12 cellular contexts compared by ENCODE assay signal in the genomic region with DNA sequence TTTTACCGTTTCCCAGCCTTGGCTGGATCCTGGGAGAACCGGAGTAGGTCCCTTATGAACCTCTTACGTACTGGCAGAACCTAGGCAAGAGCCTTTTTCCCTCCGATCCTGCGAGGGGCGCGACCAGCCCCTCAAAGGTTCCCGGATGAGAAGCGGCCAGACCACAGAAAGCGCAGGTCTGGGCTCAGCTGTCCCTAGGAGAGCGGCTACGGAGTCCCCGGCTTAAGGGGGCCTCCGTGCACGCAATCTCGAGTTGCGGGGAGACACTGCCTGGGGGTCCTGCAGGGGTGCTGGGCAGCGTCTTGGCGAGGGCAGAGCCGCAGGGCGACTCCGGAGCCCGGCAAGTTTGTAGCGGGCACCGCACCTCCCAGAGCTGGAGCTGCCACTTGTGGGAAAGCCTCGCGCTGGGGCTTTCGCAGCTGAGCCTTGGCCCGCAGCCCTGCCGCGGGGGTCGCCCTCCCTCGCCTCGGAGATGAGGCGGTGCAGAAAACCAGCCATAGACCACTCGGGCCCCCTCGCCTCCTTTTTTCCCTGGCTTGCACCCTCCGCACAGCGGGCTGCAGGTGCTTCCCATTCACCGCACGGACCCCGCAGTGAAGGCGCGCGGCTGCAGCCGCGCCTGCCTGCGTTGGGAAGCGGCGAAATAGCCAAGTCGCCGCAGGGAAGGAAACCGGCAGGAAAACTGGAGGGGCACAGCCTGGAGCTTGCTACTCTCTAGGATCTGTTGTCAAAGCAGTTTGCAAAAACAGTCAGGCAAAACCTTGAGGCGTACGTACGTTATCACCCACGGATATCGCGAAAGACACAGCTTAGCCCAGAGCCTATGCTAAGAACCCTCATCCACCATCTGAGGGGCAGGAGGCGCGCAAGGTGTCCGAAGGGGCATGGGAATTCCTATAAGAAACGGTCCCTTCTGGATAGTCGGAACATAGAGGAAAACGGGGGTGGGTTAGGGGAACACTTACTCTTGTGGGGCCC. TPM values are rescaled to one million over a fixed set of nuclear protein-coding genes. Genes with fewer than 3 reads are reported as not detected.
DNase-seq lines count a peak whose midpoint lies in the region; ATAC-seq, FAIRE-seq and TF ChIP-seq lines count a peak whose summit lies in the region.
"Had no signal": no experiment of that assay in that cellular context is flagged by ENCODE, and none has a peak within 500 bp of the region (broad histone marks: within the 10 kb centered on the region; RNA-seq: fewer than 3 reads in every experiment).

No MANE protein-coding gene starts in this region.

- TF ChIP-seq EP300 in A549 (IDR thresholded peaks at IDR 0.05), result no peak
- no peak for TF ChIP-seq EP300 in esophagus muscularis mucosa (IDR thresholded peaks at IDR 0.05)

- no peak overlapping the region for H3K27ac Mint-ChIP-seq in neural crest cell (ENCODE audit: unreplicated experiment)

- H3K9me3 ChIP-seq in A549 (no peaks in the 10 kb centered on the region; the same call in 2 of the 3 replicates), esophagus muscularis mucosa (no peaks in the 10 kb centered on the region), body of pancreas (no peaks in the 10 kb centered on the region)
- H3K9me3 ChIP-seq: adrenal gland had no signal

- CTCF ChIA-PET in A549 (lab: Yijun Ruan, JAX), result interaction anchor here (1.3 kb wide), 1 partner anchor 93 kb away, joined by 3 read pairs; no protein-coding TSS in a partner anchor

- WGBS in A549 (ENCODE audit: missing lambda C conversion rate), result 9% methylated on average over 38 of the region's 65 CpGs
- 0% methylated on average over 23 of the region's 65 CpGs for WGBS in esophagus muscularis mucosa
- WGBS in body of pancreas, 2 donors, result 1 to 4% methylated on average over 31 to 65 of the region's 65 CpGs

- intact Hi-C loops in esophagus muscularis mucosa (cut with DNase I) (no loop called here), body of pancreas (cut with DNase I) (no loop called here)

- TF ChIP-seq CTCF in A549 (IDR thresholded peaks at IDR 0.05) (no peak), esophagus muscularis mucosa (IDR thresholded peaks at IDR 0.05) (no peak), neural crest cell (conservative IDR thresholded peaks at IDR 0.05) (no peak), body of pancreas (IDR thresholded peaks at IDR 0.05) (no peak)

- no peak overlapping the region for H3K27ac ChIP-seq in A549
- no peak overlapping the region for H3K27ac ChIP-seq in esophagus muscularis mucosa (replicated peaks in 1 of 4)
- H3K27ac ChIP-seq in body of pancreas, result no peak overlapping the region
- H3K27ac ChIP-seq: adrenal gland, GM23248 had no signal

- H3K9me3 Mint-ChIP-seq in neural crest cell, result no peaks in the 10 kb centered on the region

- peak; percentile 24 to 51; a peak in 3 of 6 replicates for ATAC-seq in A549
- ATAC-seq in body of pancreas, result no peak

- peaks cover 28% of the 10 kb centered on the region for H3K4me1 Mint-ChIP-seq in neural crest cell

- peaks cover 87% of the 10 kb centered on the region for H3K27me3 Mint-ChIP-seq in neural crest cell (ENCODE audit: low read depth)

- H3K4me3 Mint-ChIP-seq in neural crest cell, result peak overlapping the region; percentile 92

- peaks cover 0 to 57% (median 4%) of the 10 kb centered on the region in 4 donors for H3K27me3 ChIP-seq in esophagus muscularis mucosa
- H3K27me3 ChIP-seq in body of pancreas, result peaks cover 0 to 4% of the 10 kb centered on the region in 2 donors

- peak overlapping the region; percentile 63 for H3K4me2 ChIP-seq in A549

- TF ChIP-seq RAD21 in A549 (conservative IDR thresholded peaks at IDR 0.05 in 1 of 2, IDR thresholded peaks at IDR 0.05 in 1 of 2), result no peak

- H3K4me1 ChIP-seq in A549 (peaks cover 7% of the 10 kb centered on the region; the same call in 1 of the 3 replicates), esophagus muscularis mucosa (peaks cover 6 to 28% (median 26%) of the 10 kb centered on the region in 4 donors), body of pancreas (peaks cover 6% of the 10 kb centered on the region)
- H3K4me1 ChIP-seq: adrenal gland had no signal

- FAIRE-seq in A549 (lab: Jason Lieb, UNC), result no peak

- TF ChIP-seq POLR2A in A549 (IDR thresholded peaks at IDR 0.05; ENCODE audit: low read length), result no peak
- TF ChIP-seq POLR2A in esophagus muscularis mucosa (IDR thresholded peaks at IDR 0.05; ENCODE audit: low read depth), result no peak
- TF ChIP-seq POLR2A in body of pancreas (IDR thresholded peaks at IDR 0.05), result no peak

- H3K36me3 Mint-ChIP-seq in neural crest cell (ENCODE audit: low read depth), result no peaks in the 10 kb centered on the region

- DNase-seq in A549 (ENCODE audit: low read depth in 1 of 2, low spot score in 1 of 2), result no peak
- peak; percentile 48 for DNase-seq in NCI-H1105 treated with DMSO at 0.1 percent for 48 hours (lab: John Stamatoyannopoulos, UW)
- no peak for DNase-seq in esophagus muscularis mucosa (ENCODE audit: extremely low spot score)
- peak; percentile 46 for DNase-seq in neural crest cell (ENCODE audit: low read depth, low spot score)
- DNase-seq in HUDEP-2 (lab: John Stamatoyannopoulos, UW; ENCODE audit: unreplicated experiment in 76 of 76), result no peak
- no peak for DNase-seq in foreskin melanocyte
- DNase-seq in body of pancreas, result no peak
- DNase-seq in OCI-M1 (lab: John Stamatoyannopoulos, UW), result no peak
- DNase-seq: activated CD4-positive, alpha-beta T cell treated with anti-CD3 and anti-CD28 coated beads for 1 hour; adrenal gland; GM23248 had no signal

- H3K36me3 ChIP-seq in esophagus muscularis mucosa, result no peaks in the 10 kb centered on the region
- H3K36me3 ChIP-seq in body of pancreas (replicated peaks in 1 of 2; ENCODE audit: insufficient read depth in 1 of 2, low read depth in 2 of 2), result no peaks in the 10 kb centered on the region
- H3K36me3 ChIP-seq: adrenal gland had no signal

- POLR2A ChIA-PET in A549 (lab: Yijun Ruan, JAX), result no interaction called here

- H3K4me3 ChIP-seq in A549, result peak overlapping the region; percentile 24; the same call in 2 of the 3 replicates
- peak overlapping the region; percentile 43 to 47 (median 44) for H3K4me3 ChIP-seq in esophagus muscularis mucosa
- no peak overlapping the region for H3K4me3 ChIP-seq in body of pancreas
- H3K4me3 ChIP-seq: adrenal gland, GM23248 had no signal

TF ChIP-seq in A549, 52 proteins besides CTCF, POLR2A, EP300 and RAD21:
- TF ChIP-seq, protein P1, sequence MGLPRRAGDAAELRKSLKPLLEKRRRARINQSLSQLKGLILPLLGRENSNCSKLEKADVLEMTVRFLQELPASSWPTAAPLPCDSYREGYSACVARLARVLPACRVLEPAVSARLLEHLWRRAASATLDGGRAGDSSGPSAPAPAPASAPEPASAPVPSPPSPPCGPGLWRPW (IDR thresholded peaks at IDR 0.05), result no peak
- TF ChIP-seq NPAS2 (CRISPR knock-in tag; IDR thresholded peaks at IDR 0.05; ENCODE audit: borderline replicate concordance) (no peak), FOSB (CRISPR knock-in tag; IDR thresholded peaks at IDR 0.05) (no peak), NFE2L2 (conservative IDR thresholded peaks at IDR 0.05; ENCODE audit: low read length) (no peak), KDM5A (IDR thresholded peaks at IDR 0.05) (no peak), BHLHE40 (IDR thresholded peaks at IDR 0.05; ENCODE audit: low read depth, low read length) (no peak), ZSCAN20 (CRISPR knock-in tag; IDR thresholded peaks at IDR 0.05) (no peak), RFX5 (IDR thresholded peaks at IDR 0.05) (no peak), JUN (IDR thresholded peaks at IDR 0.05) (no peak), HDAC2 (IDR thresholded peaks at IDR 0.05) (no peak), KDM1A (IDR thresholded peaks at IDR 0.05; ENCODE audit: low read depth) (no peak), HEYL (CRISPR knock-in tag; IDR thresholded peaks at IDR 0.05) (no peak), CBX8 (IDR thresholded peaks at IDR 0.05) (no peak)
- TF ChIP-seq, protein P2, sequence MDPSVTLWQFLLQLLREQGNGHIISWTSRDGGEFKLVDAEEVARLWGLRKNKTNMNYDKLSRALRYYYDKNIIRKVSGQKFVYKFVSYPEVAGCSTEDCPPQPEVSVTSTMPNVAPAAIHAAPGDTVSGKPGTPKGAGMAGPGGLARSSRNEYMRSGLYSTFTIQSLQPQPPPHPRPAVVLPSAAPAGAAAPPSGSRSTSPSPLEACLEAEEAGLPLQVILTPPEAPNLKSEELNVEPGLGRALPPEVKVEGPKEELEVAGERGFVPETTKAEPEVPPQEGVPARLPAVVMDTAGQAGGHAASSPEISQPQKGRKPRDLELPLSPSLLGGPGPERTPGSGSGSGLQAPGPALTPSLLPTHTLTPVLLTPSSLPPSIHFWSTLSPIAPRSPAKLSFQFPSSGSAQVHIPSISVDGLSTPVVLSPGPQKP (IDR thresholded peaks at IDR 0.05; ENCODE audit: low read depth, low read length), result no peak
- TF ChIP-seq, protein P3, sequence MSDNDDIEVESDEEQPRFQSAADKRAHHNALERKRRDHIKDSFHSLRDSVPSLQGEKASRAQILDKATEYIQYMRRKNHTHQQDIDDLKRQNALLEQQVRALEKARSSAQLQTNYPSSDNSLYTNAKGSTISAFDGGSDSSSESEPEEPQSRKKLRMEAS (IDR thresholded peaks at IDR 0.05), result no peak

RNA-seq across cellular contexts. Expression of a gene that starts 0.8 kb away (rescaled TPM):
- 0.94 and 1.0 TPM in 2 replicates for polyA plus RNA-seq in A549 (2011; rRNA removed)
- 0.34 TPM in 2 replicates for polyA plus RNA-seq in A549 (2012; cell fraction: cytosol; rRNA removed)
- polyA plus RNA-seq in A549 (2012; cell fraction: nucleus; rRNA removed), result 0.31 TPM in 1 of 2 replicates, not detected in the other
- 0.23 to 0.55 TPM (median 0.40 TPM) in 3 replicates for polyA plus RNA-seq in A549 (2017; fragmentation: RNase III; extraction: RNeasy Plus Mini Kit Qiagen cat#74134 plus additional on column Dnase treatment)
- 2.3 and 5.9 TPM in 2 replicates for polyA minus RNA-seq in A549 (2011; rRNA and poly(A)+ RNA removed)
- total RNA-seq in esophagus muscularis mucosa, result 1 to 10 TPM in 3 of 4 donors, under 1 TPM in 1; 0.42 to 3.6 (median 1.9) TPM
- 6.2 and 7.1 TPM in 2 replicates for total RNA-seq in neural crest cell
- not detected for total RNA-seq in body of pancreas
- total RNA-seq: adrenal gland, GM23248, HT1080 had no signal
- polyA plus RNA-seq: GM23248 had no signal

Comparison
In these comparisons a context has a peak if more than half of its experiments do, and no peak if none do; other contexts are left out.
1. DNase-seq: peak in NCI-H1105 treated with DMSO at 0.1 percent for 48 hours (single experiment) and neural crest cell (single experiment); none in A549 (0 of 2), esophagus muscularis mucosa (single experiment), HUDEP-2 (0 of 76), foreskin melanocyte (single experiment), body of pancreas (0 of 4) and OCI-M1 (single experiment).
2. H3K4me3 ChIP-seq: peak in A549 (single experiment) and esophagus muscularis mucosa (4 of 4); none in body of pancreas (0 of 2).